Comparison of ENCODE assay signal across 1 cellular context in genomic region chr10:125982256-125982948, GRCh38.
TF ChIP-seq lines count a peak whose summit lies in the region.

No MANE protein-coding gene starts in this region.

TF ChIP-seq in liver, 16 proteins besides CTCF, POLR2A, EP300 and RAD21 (continued from another document):
- TF ChIP-seq TAF1 (conservative IDR thresholded peaks at IDR 0.05): no peak
- TF ChIP-seq HNF4A (conservative IDR thresholded peaks at IDR 0.05): no peak
- TF ChIP-seq FOXA2 (IDR thresholded peaks at IDR 0.05): no peak
- TF ChIP-seq HNF4G (IDR thresholded peaks at IDR 0.05): no peak
- TF ChIP-seq JUND (IDR thresholded peaks at IDR 0.05): no peak
- no peak for TF ChIP-seq FOXA1 (IDR thresholded peaks at IDR 0.05)
- TF ChIP-seq YY1 (IDR thresholded peaks at IDR 0.05): no peak
- TF ChIP-seq RXRA (IDR thresholded peaks at IDR 0.05): no peak
- no peak for TF ChIP-seq ZBTB33 (IDR thresholded peaks at IDR 0.05)
- TF ChIP-seq ATF3 (IDR thresholded peaks at IDR 0.05): no peak
- no peak for TF ChIP-seq NR2F2 (IDR thresholded peaks at IDR 0.05)
